Comparison of ENCODE assay signal across 16 cellular contexts in genomic region chr15:60162911-60163310, GRCh38.
DNase-seq lines count a peak whose midpoint lies in the region; ATAC-seq and TF ChIP-seq lines count a peak whose summit lies in the region.
"Had no signal": no experiment of that assay in that cellular context is flagged by ENCODE, and none has a peak within 500 bp of the region (broad histone marks: within the 10 kb centered on the region; RNA-seq: fewer than 3 reads in every experiment).

No MANE protein-coding gene starts in this region.

- no peak for TF ChIP-seq POLR2A in upper lobe of left lung (IDR thresholded peaks at IDR 0.05)

- DNase-seq in GM23338 (ENCODE audit: low spot score) = no peak
- DNase-seq in endodermal cell = peak; percentile 45
- no peak for DNase-seq in neuronal stem cell (ENCODE audit: low spot score)
- DNase-seq in upper lobe of left lung = no peak
- DNase-seq in NCI-H1417 (lab: John Stamatoyannopoulos, UW) = no peak
- DNase-seq in progenitor cell of endocrine pancreas (ENCODE audit: low spot score, unreplicated experiment) = no peak
- DNase-seq: 8988T; CD4-positive, alpha-beta memory T cell; DMS153; DMS79 had no signal

- H3K4me3 Mint-ChIP-seq in GM23338 = no peak overlapping the region
- H3K4me3 Mint-ChIP-seq in endodermal cell = no peak overlapping the region
- no peak overlapping the region for H3K4me3 Mint-ChIP-seq in progenitor cell of endocrine pancreas (ENCODE audit: low read depth)
- H3K4me3 Mint-ChIP-seq: CD14-positive monocyte; CD4-positive, alpha-beta memory T cell had no signal

- H3K27ac Mint-ChIP-seq in GM23338 (no peak overlapping the region), endodermal cell (no peak overlapping the region), progenitor cell of endocrine pancreas (no peak overlapping the region)
- H3K27ac Mint-ChIP-seq: CD14-positive monocyte; CD4-positive, alpha-beta memory T cell had no signal

- H3K9ac ChIP-seq in endodermal cell (ENCODE audit: extremely low read depth, low read length, poor library complexity, severe bottlenecking) (no peak overlapping the region), neuronal stem cell (ENCODE audit: low read depth, low read length, poor library complexity) (no peak overlapping the region)
- H3K9ac ChIP-seq: BLaER1 had no signal

- no peak overlapping the region for H2AK5ac ChIP-seq in neuronal stem cell (ENCODE audit: low read depth, low read length)

- H3K27me3 Mint-ChIP-seq in GM23338 (ENCODE audit: insufficient read depth, low read depth, poor library complexity) (no peaks in the 10 kb centered on the region), endodermal cell (ENCODE audit: insufficient read depth) (peaks cover 5% of the 10 kb centered on the region), progenitor cell of endocrine pancreas (peaks cover 15% of the 10 kb centered on the region)

- H3K18ac ChIP-seq in neuronal stem cell (ENCODE audit: low read length) = no peak overlapping the region

- H3K27me3 ChIP-seq in GM23338 (ENCODE audit: insufficient read depth) (no peaks in the 10 kb centered on the region), endodermal cell (ENCODE audit: control insufficient read depth, insufficient read depth, low read length, poor library complexity, severe bottlenecking) (no peaks in the 10 kb centered on the region), neuronal stem cell (ENCODE audit: control insufficient read depth in 3 of 3, insufficient read depth in 3 of 3, low read depth in 1 of 3, low read length in 3 of 3) (no peaks in the 10 kb centered on the region), upper lobe of left lung (no peaks in the 10 kb centered on the region)
- H3K27me3 ChIP-seq: BLaER1 had no signal

- H3K4me3 ChIP-seq in GM23338 (no peak overlapping the region), endodermal cell (ENCODE audit: low read length) (no peak overlapping the region), neuronal stem cell (ENCODE audit: low read length in 2 of 2) (no peak overlapping the region), upper lobe of left lung (no peak overlapping the region)
- H3K4me3 ChIP-seq: BLaER1, GM12878, HAP-1 had no signal

- H3K9me3 Mint-ChIP-seq in GM23338 (no peaks in the 10 kb centered on the region), endodermal cell (no peaks in the 10 kb centered on the region), progenitor cell of endocrine pancreas (ENCODE audit: low read depth) (no peaks in the 10 kb centered on the region)
- H3K9me3 Mint-ChIP-seq: CD14-positive monocyte; CD4-positive, alpha-beta memory T cell had no signal

- H4K8ac ChIP-seq in neuronal stem cell (ENCODE audit: low read depth, low read length) = no peak overlapping the region

- no peaks in the 10 kb centered on the region for H3F3A ChIP-seq in GM23338 (replicated peaks; ENCODE audit: low read depth)

- H3K14ac ChIP-seq in neuronal stem cell (ENCODE audit: low read length) = no peak overlapping the region

- ATAC-seq in GM23338 (no peak), upper lobe of left lung (ENCODE audit: low FRiP score in 2 of 2) (no peak), HG03342 (IDR thresholded peaks at IDR 0.05; ENCODE audit: unreplicated experiment) (no peak)
- ATAC-seq: GM12878 had no signal

- no peaks in the 10 kb centered on the region for H3K79me2 ChIP-seq in GM23338 (replicated peaks; ENCODE audit: insufficient read depth)

- H2BK120ac ChIP-seq in neuronal stem cell (ENCODE audit: low read depth, low read length) = no peak overlapping the region

- no peak overlapping the region for H3K27ac ChIP-seq in GM23338 (ENCODE audit: low read depth)
- no peak overlapping the region for H3K27ac ChIP-seq in endodermal cell (ENCODE audit: low read depth, low read length)
- no peak overlapping the region for H3K27ac ChIP-seq in neuronal stem cell (replicated peaks; ENCODE audit: low read length)
- H3K27ac ChIP-seq in upper lobe of left lung = no peak overlapping the region
- H3K27ac ChIP-seq: BLaER1, HL-60 had no signal

- 66 to 88% methylated on average over 3 of the region's 3 CpGs for WGBS in endodermal cell (ENCODE audit: insufficient coverage in 1 of 2, insufficient read length in 1 of 2), 2 experiments
- no CpG with 5 or more reads among the region's 3 CpGs for WGBS in neuronal stem cell (ENCODE audit: extremely low coverage in 2 of 2, insufficient read length in 2 of 2, insufficient replicate concordance in 1 of 2), 2 donors
- WGBS in upper lobe of left lung, 2 donors = 81 to 86% methylated on average over 3 of the region's 3 CpGs

- no peaks in the 10 kb centered on the region for H4K20me1 ChIP-seq in GM23338 (replicated peaks; ENCODE audit: insufficient read depth)
- H4K20me1 ChIP-seq: BLaER1 had no signal

- no peak overlapping the region for H4K91ac ChIP-seq in neuronal stem cell (ENCODE audit: low read depth, low read length, poor library complexity)

- peaks cover 13% of the 10 kb centered on the region; the same call in 2 of the 3 replicates for H3K4me1 Mint-ChIP-seq in GM23338
- H3K4me1 Mint-ChIP-seq in endodermal cell = peaks cover 4% of the 10 kb centered on the region
- no peaks in the 10 kb centered on the region for H3K4me1 Mint-ChIP-seq in progenitor cell of endocrine pancreas (ENCODE audit: low read depth)
- H3K4me1 Mint-ChIP-seq: CD14-positive monocyte; CD4-positive, alpha-beta memory T cell had no signal

- peaks cover 6% of the 10 kb centered on the region; the same call in 1 of the 2 replicates for H3K9me2 ChIP-seq in GM23338 (ENCODE audit: insufficient read depth)

- H3K9me3 ChIP-seq in endodermal cell (ENCODE audit: control insufficient read depth, low read length) (no peaks in the 10 kb centered on the region), neuronal stem cell (replicated peaks in 1 of 2; ENCODE audit: control insufficient read depth in 2 of 2, insufficient read depth in 1 of 2, low read depth in 1 of 2, low read length in 2 of 2) (no peaks in the 10 kb centered on the region), upper lobe of left lung (no peaks in the 10 kb centered on the region)
- H3K9me3 ChIP-seq: BLaER1, HAP-1 had no signal

- H2BK12ac ChIP-seq in neuronal stem cell (ENCODE audit: low read length) = no peak overlapping the region

- H3K4ac ChIP-seq in neuronal stem cell (ENCODE audit: low read length) = no peak overlapping the region

- H2AFZ ChIP-seq in GM23338 = peak overlapping the region; percentile 53; the same call in 1 of the 2 replicates
- peak overlapping the region; percentile 10 for H2AFZ ChIP-seq in neuronal stem cell (ENCODE audit: low read length)

- H3K4me1 ChIP-seq in GM23338 (ENCODE audit: insufficient read depth) (peaks cover 9% of the 10 kb centered on the region; the same call in 1 of the 2 replicates), endodermal cell (ENCODE audit: control insufficient read depth, insufficient read depth, low read length) (no peaks in the 10 kb centered on the region), neuronal stem cell (ENCODE audit: control insufficient read depth in 2 of 2, insufficient read depth in 1 of 2, low read depth in 1 of 2, low read length in 2 of 2) (no peaks in the 10 kb centered on the region), upper lobe of left lung (no peaks in the 10 kb centered on the region)
- H3K4me1 ChIP-seq: BLaER1, HAP-1 had no signal

- TF ChIP-seq CTCF in GM23338 (conservative IDR thresholded peaks at IDR 0.05; ENCODE audit: low read depth in 2 of 2) = no peak
- no peak for TF ChIP-seq CTCF in endodermal cell (conservative IDR thresholded peaks at IDR 0.05)
- no peak for TF ChIP-seq CTCF in upper lobe of left lung (IDR thresholded peaks at IDR 0.05)
- TF ChIP-seq CTCF in progenitor cell of endocrine pancreas (IDR thresholded peaks at IDR 0.05; ENCODE audit: unreplicated experiment) = no peak

- H3K4me2 ChIP-seq in GM23338 = no peak overlapping the region
- H3K4me2 ChIP-seq in neuronal stem cell (ENCODE audit: insufficient read depth, low read length, poor library complexity, severe bottlenecking) = no peak overlapping the region
- H3K4me2 ChIP-seq: BLaER1 had no signal

- H3K36me3 ChIP-seq in GM23338 (ENCODE audit: insufficient read depth) = no peaks in the 10 kb centered on the region
- no peaks in the 10 kb centered on the region for H3K36me3 ChIP-seq in endodermal cell (ENCODE audit: control insufficient read depth, insufficient read depth, low read length)
- H3K36me3 ChIP-seq in neuronal stem cell (replicated peaks in 1 of 2; ENCODE audit: control insufficient read depth in 2 of 2, insufficient read depth in 2 of 2, low read length in 2 of 2) = no peaks in the 10 kb centered on the region
- H3K36me3 ChIP-seq in upper lobe of left lung = no peaks in the 10 kb centered on the region
- H3K36me3 ChIP-seq: BLaER1, HAP-1 had no signal

- H3K79me1 ChIP-seq in neuronal stem cell (ENCODE audit: low read depth, low read length) = no peaks in the 10 kb centered on the region

- no peak overlapping the region for H2BK5ac ChIP-seq in neuronal stem cell (ENCODE audit: low read length)

- H3K23ac ChIP-seq in neuronal stem cell (ENCODE audit: low read depth, low read length, poor library complexity) = no peak overlapping the region

- H3K36me3 Mint-ChIP-seq in GM23338 (ENCODE audit: low read depth) (no peaks in the 10 kb centered on the region), endodermal cell (ENCODE audit: low read depth) (no peaks in the 10 kb centered on the region), progenitor cell of endocrine pancreas (ENCODE audit: insufficient read depth) (no peaks in the 10 kb centered on the region)
- H3K36me3 Mint-ChIP-seq: CD14-positive monocyte; CD4-positive, alpha-beta memory T cell had no signal

- TF ChIP-seq EP300 in upper lobe of left lung (IDR thresholded peaks at IDR 0.05) = no peak

- H2BK15ac ChIP-seq in neuronal stem cell (ENCODE audit: low read length) = no peak overlapping the region

TF ChIP-seq in GM23338, 12 proteins besides CTCF, POLR2A, EP300 and RAD21 (continues in another document):
- TF ChIP-seq, protein P1, sequence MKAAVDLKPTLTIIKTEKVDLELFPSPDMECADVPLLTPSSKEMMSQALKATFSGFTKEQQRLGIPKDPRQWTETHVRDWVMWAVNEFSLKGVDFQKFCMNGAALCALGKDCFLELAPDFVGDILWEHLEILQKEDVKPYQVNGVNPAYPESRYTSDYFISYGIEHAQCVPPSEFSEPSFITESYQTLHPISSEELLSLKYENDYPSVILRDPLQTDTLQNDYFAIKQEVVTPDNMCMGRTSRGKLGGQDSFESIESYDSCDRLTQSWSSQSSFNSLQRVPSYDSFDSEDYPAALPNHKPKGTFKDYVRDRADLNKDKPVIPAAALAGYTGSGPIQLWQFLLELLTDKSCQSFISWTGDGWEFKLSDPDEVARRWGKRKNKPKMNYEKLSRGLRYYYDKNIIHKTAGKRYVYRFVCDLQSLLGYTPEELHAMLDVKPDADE (IDR thresholded peaks at IDR 0.05) = no peak
- TF ChIP-seq EZH2phosphoT487 (IDR thresholded peaks at IDR 0.05; ENCODE audit: unreplicated experiment) (no peak), POLR2AphosphoS5 (IDR thresholded peaks at IDR 0.05; ENCODE audit: low read depth) (no peak)
